Comparison of ENCODE assay signal across 10 cellular contexts in the genomic region with DNA sequence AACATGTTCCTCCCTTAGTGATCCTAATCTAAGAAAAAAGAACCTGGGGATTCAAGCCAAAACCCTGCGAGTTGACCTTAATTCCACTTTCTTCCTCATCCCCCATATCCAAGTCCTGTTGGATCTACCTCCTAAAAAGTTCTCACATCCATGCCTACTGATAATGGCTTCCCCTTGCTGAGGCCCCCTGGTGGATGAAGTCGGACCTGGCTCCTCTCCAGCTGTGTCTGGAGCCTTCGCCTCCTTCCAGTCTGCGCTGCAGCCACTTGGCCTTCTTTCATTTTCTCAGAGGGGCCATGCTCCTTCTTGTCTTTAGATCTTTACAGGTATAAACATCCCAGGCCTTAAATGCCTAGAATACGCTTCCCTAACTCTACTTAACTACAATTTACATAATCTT. TPM values are rescaled to one million over a fixed set of nuclear protein-coding genes. Genes with fewer than 3 reads are reported as not detected.
DNase-seq lines count a peak whose midpoint lies in the region; ATAC-seq, FAIRE-seq and TF ChIP-seq lines count a peak whose summit lies in the region.
"Had no signal": no experiment of that assay in that cellular context is flagged by ENCODE, and none has a peak within 500 bp of the region (broad histone marks: within the 10 kb centered on the region; RNA-seq: fewer than 3 reads in every experiment).

No MANE protein-coding gene starts in this region.

- H3K79me2 ChIP-seq in PC-9 (ENCODE audit: low read depth) (no peaks in the 10 kb centered on the region), fibroblast of lung (ENCODE audit: control insufficient read depth, insufficient read depth, low read length) (peaks cover 5% of the 10 kb centered on the region)

- H3K27me3 ChIP-seq in PC-9 (ENCODE audit: insufficient read depth, low read depth), result peaks cover 53% of the 10 kb centered on the region
- H3K27me3 ChIP-seq in fibroblast of lung (ENCODE audit: control insufficient read depth, insufficient read depth, low read length), result no peaks in the 10 kb centered on the region
- no peaks in the 10 kb centered on the region for H3K27me3 ChIP-seq in sigmoid colon
- H3K27me3 ChIP-seq: uterus had no signal

- WGBS in sigmoid colon, 2 donors, result 69 to 72% methylated on average over 5 of the region's 5 CpGs

- peak; percentile 72 for TF ChIP-seq CTCF in PC-9 (conservative IDR thresholded peaks at IDR 0.05)
- peak; percentile 28 to 40 for TF ChIP-seq CTCF in fibroblast of lung (conservative IDR thresholded peaks at IDR 0.05 in 1 of 2, IDR thresholded peaks at IDR 0.05 in 1 of 2; ENCODE audit: low read depth in 1 of 2, low read length in 2 of 2)
- peak in 2 of 4 experiments; percentile 13 to 38 for TF ChIP-seq CTCF in sigmoid colon (IDR thresholded peaks at IDR 0.05)

- CTCF ChIA-PET in PC-9 (lab: Charles Lee), result no interaction called here

- ATAC-seq in GM19395 (IDR thresholded peaks at IDR 0.05; ENCODE audit: unreplicated experiment) (no peak), GM21529 (IDR thresholded peaks at IDR 0.05; ENCODE audit: unreplicated experiment) (no peak)

- H3K9me2 ChIP-seq in PC-9 (ENCODE audit: insufficient read depth), result no peaks in the 10 kb centered on the region

- no peaks in the 10 kb centered on the region for H3K4me1 Mint-ChIP-seq in immature natural killer cell

- H2AFZ ChIP-seq in PC-9 (no peak overlapping the region), fibroblast of lung (ENCODE audit: low read length) (no peak overlapping the region)

- H3K9me3 Mint-ChIP-seq in immature natural killer cell, result peaks cover 0 to 2% (median 0%) of the 10 kb centered on the region in 6 donors

- no peaks in the 10 kb centered on the region for H3K4me1 ChIP-seq in PC-9 (replicated peaks; ENCODE audit: insufficient read depth)
- H3K4me1 ChIP-seq in fibroblast of lung (ENCODE audit: control insufficient read depth, extremely low read depth, insufficient read depth, low read length), result no peaks in the 10 kb centered on the region
- peaks cover 0 to 21% (median 18%) of the 10 kb centered on the region in 4 donors for H3K4me1 ChIP-seq in sigmoid colon
- H3K4me1 ChIP-seq: uterus had no signal

- no peaks in the 10 kb centered on the region for H3K36me3 Mint-ChIP-seq in immature natural killer cell

- POLR2A ChIA-PET in PC-9 (lab: Charles Lee; ENCODE audit: unreplicated experiment), result no interaction called here

- no peak for TF ChIP-seq EP300 in sigmoid colon (IDR thresholded peaks at IDR 0.05)

- intact Hi-C loops in PC-9 (cut with micrococcal nuclease; ENCODE audit: unreplicated experiment) (loop anchor here (1.0 kb wide), 1 partner anchor 318 kb away; no protein-coding TSS in a partner anchor), sigmoid colon (cut with DNase I) (loop anchor here (10.0 kb wide), 1 partner anchor 143 kb away; no protein-coding TSS in a partner anchor)

- H3K9me3 ChIP-seq in PC-9 (ENCODE audit: insufficient read depth, low read depth) (no peaks in the 10 kb centered on the region), fibroblast of lung (ENCODE audit: control insufficient read depth, insufficient read depth, low read depth, low read length) (no peaks in the 10 kb centered on the region), sigmoid colon (no peaks in the 10 kb centered on the region)
- H3K9me3 ChIP-seq: uterus had no signal

- H3K4me2 ChIP-seq in PC-9 (peak overlapping the region; percentile 15), fibroblast of lung (ENCODE audit: extremely low read depth, insufficient read depth, low read length) (no peak overlapping the region)

- H3K27ac Mint-ChIP-seq in immature natural killer cell, result no peak overlapping the region

- H3K4me3 ChIP-seq in PC-9 (no peak overlapping the region), fibroblast of lung (replicated peaks in 1 of 4; ENCODE audit: control extremely low read depth in 1 of 4, insufficient read depth in 1 of 4, low read depth in 3 of 4, low read length in 4 of 4) (no peak overlapping the region), sigmoid colon (no peak overlapping the region)
- H3K4me3 ChIP-seq: SK-N-MC, uterus had no signal

- no peak for TF ChIP-seq POLR2A in H54 (IDR thresholded peaks at IDR 0.05; ENCODE audit: low read depth, low read length)
- TF ChIP-seq POLR2A in sigmoid colon (IDR thresholded peaks at IDR 0.05), result no peak

- H3K36me3 ChIP-seq in PC-9 (ENCODE audit: low read depth), result no peaks in the 10 kb centered on the region
- H3K36me3 ChIP-seq in fibroblast of lung (ENCODE audit: control insufficient read depth, insufficient read depth, low read length), result no peaks in the 10 kb centered on the region
- no peaks in the 10 kb centered on the region for H3K36me3 ChIP-seq in sigmoid colon
- H3K36me3 ChIP-seq: uterus had no signal

- H3K27me3 Mint-ChIP-seq in immature natural killer cell (ENCODE audit: low read depth in 3 of 3), result peaks cover 0 to 2% (median 1%) of the 10 kb centered on the region in 3 donors

- peak; percentile 61 for FAIRE-seq in H54 (lab: Jason Lieb, UNC)

- H3K27ac ChIP-seq in PC-9, result no peak overlapping the region
- H3K27ac ChIP-seq in fibroblast of lung (ENCODE audit: insufficient read depth, low read length), result no peak overlapping the region
- H3K27ac ChIP-seq in sigmoid colon, result no peak overlapping the region
- H3K27ac ChIP-seq: SK-N-MC had no signal

- H3K9ac ChIP-seq in fibroblast of lung (ENCODE audit: insufficient read depth, low read length), result no peak overlapping the region

- H3K4me3 Mint-ChIP-seq in immature natural killer cell, result no peak overlapping the region

- no peaks in the 10 kb centered on the region for H3F3A ChIP-seq in PC-9 (ENCODE audit: insufficient read depth, low read depth)

- DNase-seq in DMS153 (lab: John Stamatoyannopoulos, UW) (peak; percentile 20), H54 (ENCODE audit: insufficient read length, low spot score) (no peak), PC-9 (peak; percentile 31 to 35), fibroblast of lung (ENCODE audit: low read depth in 2 of 2) (peak; percentile 16 to 35), sigmoid colon (peak; percentile 66), immature natural killer cell (no peak)

- no TSS peak for BruUV-seq in PC-9 (replicated peaks; lab: Mats Ljungman, UMichigan)

- no peaks in the 10 kb centered on the region for H4K20me1 ChIP-seq in PC-9 (ENCODE audit: insufficient read depth)
- no peaks in the 10 kb centered on the region for H4K20me1 ChIP-seq in fibroblast of lung (ENCODE audit: control insufficient read depth, extremely low read depth, insufficient read depth, low read length)

RNA-seq across cellular contexts. Expression of a gene that starts 8.1 kb away (rescaled TPM):
- total RNA-seq in PC-9 (2021) (1.7 and 2.1 TPM in 2 replicates), fibroblast of lung (23.4 and 27.6 TPM in 2 replicates), sigmoid colon (10 to 100 TPM in 3 of 4 donors, 1 to 10 TPM in 1; 5.9 to 19.4 (median 12.3) TPM)
- polyA plus RNA-seq in fibroblast of lung (4.2 and 16.6 TPM in 2 replicates), sigmoid colon (1 to 10 TPM in 1 of 3 donors, under 1 TPM in 2; under 0.01 to 1.4 (median 0.99) TPM), immature natural killer cell (under 1 TPM in 1 of 3 donors, not detected in 2; 0.09 TPM)
- 4.4 and 22.6 TPM in 2 replicates for polyA plus RNA-seq in fibroblast of lung (2012)
- polyA minus RNA-seq in fibroblast of lung (ENCODE audit: low replicate concordance), result 17.6 and 41.4 TPM in 2 replicates

Comparison
In these comparisons a context has a peak if more than half of its experiments do, and no peak if none do; other contexts are left out.
1. DNase-seq: peak in DMS153 (single experiment), PC-9 (2 of 2), fibroblast of lung (2 of 2) and sigmoid colon (single experiment); none in H54 (single experiment) and immature natural killer cell (0 of 3).